9 cellular contexts compared by ENCODE assay signal in the genomic region with DNA sequence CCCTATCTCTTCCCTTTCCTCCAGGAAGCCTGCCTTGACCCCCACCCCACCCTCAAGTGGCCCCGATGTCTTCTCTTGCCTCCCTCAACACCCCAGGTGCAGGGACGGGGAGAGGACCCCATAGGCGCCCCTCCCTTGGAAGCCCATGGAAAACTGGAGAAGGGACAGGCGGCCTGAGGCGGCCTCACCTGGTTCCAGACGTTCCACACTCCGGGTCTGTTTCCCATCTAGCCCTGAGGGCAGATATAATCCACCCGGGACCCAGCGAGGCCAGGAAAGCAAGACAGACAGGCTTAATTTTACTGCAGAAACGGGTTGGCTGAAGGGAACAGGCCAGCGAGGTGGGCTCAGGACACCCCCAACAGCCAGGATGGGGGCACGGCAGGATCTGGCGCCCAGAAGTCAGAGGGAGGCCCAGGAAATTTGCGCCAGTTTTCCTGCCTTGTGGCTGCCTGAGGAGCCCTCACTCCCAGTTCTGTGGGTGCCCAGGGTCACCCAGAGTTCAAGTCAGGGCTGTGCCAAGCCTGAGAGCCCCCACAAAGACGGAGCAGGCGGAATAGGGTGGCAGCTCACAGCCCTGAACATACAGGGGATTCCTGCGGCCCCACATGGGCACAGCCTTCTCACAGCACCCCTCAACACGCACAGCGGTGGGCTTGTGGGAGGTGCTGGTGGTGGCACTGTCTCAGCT. TPM values are rescaled to one million over a fixed set of nuclear protein-coding genes. Genes with fewer than 3 reads are reported as not detected.
DNase-seq lines count a peak whose midpoint lies in the region; ATAC-seq and TF ChIP-seq lines count a peak whose summit lies in the region.
"Had no signal": no experiment of that assay in that cellular context is flagged by ENCODE, and none has a peak within 500 bp of the region (broad histone marks: within the 10 kb centered on the region; RNA-seq: fewer than 3 reads in every experiment).

No MANE protein-coding gene starts in this region.

- H3K36me3 Mint-ChIP-seq in activated naive CD4-positive, alpha-beta T cell treated with anti-CD3 and anti-CD28 coated beads, Interleukin-2, amount 50 U/mL, for 24 hours = peaks cover 1% of the 10 kb centered on the region
- peaks cover 0 to 11% (median 0%) of the 10 kb centered on the region in 5 donors for H3K36me3 Mint-ChIP-seq in naive thymus-derived CD4-positive, alpha-beta T cell

- no peak for ATAC-seq in naive thymus-derived CD4-positive, alpha-beta T cell
- no peak for ATAC-seq in HG02970 (IDR thresholded peaks at IDR 0.05; ENCODE audit: low FRiP score, unreplicated experiment)

- TF ChIP-seq CTCF in coronary artery (IDR thresholded peaks at IDR 0.05) (no peak), adrenal gland (IDR thresholded peaks at IDR 0.05) (no peak)

- H3K4me1 Mint-ChIP-seq in activated naive CD4-positive, alpha-beta T cell treated with anti-CD3 and anti-CD28 coated beads, Interleukin-2, amount 50 U/mL, for 24 hours = peaks cover 32% of the 10 kb centered on the region
- peaks cover 10 to 37% (median 17%) of the 10 kb centered on the region in 7 donors for H3K4me1 Mint-ChIP-seq in naive thymus-derived CD4-positive, alpha-beta T cell

- no peak for DNase-seq in activated naive CD4-positive, alpha-beta T cell treated with Interleukin-2 at 50 U/mL for 16 hours
- DNase-seq in coronary artery (ENCODE audit: low spot score) (no peak), adrenal gland (no peak), dedifferentiated amniotic fluid mesenchymal stem cell (ENCODE audit: extremely low spot score) (no peak)
- peak in 1 of 9 donors; percentile 21 for DNase-seq in naive thymus-derived CD4-positive, alpha-beta T cell
- DNase-seq: activated CD4-positive, alpha-beta T cell treated with anti-CD3 and anti-CD28 coated beads for 4 hours had no signal

- H3K4me1 ChIP-seq in naive thymus-derived CD4-positive, alpha-beta T cell (ENCODE audit: control insufficient read depth in 2 of 2, insufficient read depth in 2 of 2, low read length in 2 of 2) = peaks cover 10 to 19% of the 10 kb centered on the region in 2 donors
- H3K4me1 ChIP-seq in urinary bladder (ENCODE audit: insufficient read depth) (no peaks in the 10 kb centered on the region), adrenal gland (replicated peaks in 1 of 2) (no peaks in the 10 kb centered on the region)

- H3K27me3 Mint-ChIP-seq in activated naive CD4-positive, alpha-beta T cell treated with anti-CD3 and anti-CD28 coated beads, Interleukin-2, amount 50 U/mL, for 24 hours = no peaks in the 10 kb centered on the region
- no peaks in the 10 kb centered on the region for H3K27me3 Mint-ChIP-seq in naive thymus-derived CD4-positive, alpha-beta T cell

- no peaks in the 10 kb centered on the region for H3K9me3 ChIP-seq in naive thymus-derived CD4-positive, alpha-beta T cell (ENCODE audit: control insufficient read depth in 2 of 3, low read length in 3 of 3)
- no peaks in the 10 kb centered on the region for H3K9me3 ChIP-seq in adrenal gland (replicated peaks in 1 of 3)

- WGBS in urinary bladder = 49% methylated on average over 19 of the region's 19 CpGs
- 53 to 55% (median 54%) methylated on average over 17 to 19 of the region's 19 CpGs for WGBS in adrenal gland, 4 donors

- H3K27me3 ChIP-seq in naive thymus-derived CD4-positive, alpha-beta T cell (ENCODE audit: control insufficient read depth in 2 of 2, insufficient read depth in 2 of 2, low read length in 2 of 2) = no peaks in the 10 kb centered on the region
- H3K27me3 ChIP-seq in adrenal gland = peaks cover 42% of the 10 kb centered on the region

- peak overlapping the region; percentile 49 for H3K4me3 Mint-ChIP-seq in activated naive CD4-positive, alpha-beta T cell treated with anti-CD3 and anti-CD28 coated beads, Interleukin-2, amount 50 U/mL, for 24 hours
- peak overlapping the region; percentile 37 to 100 (median 69) for H3K4me3 Mint-ChIP-seq in naive thymus-derived CD4-positive, alpha-beta T cell

- no peaks in the 10 kb centered on the region for H3K36me3 ChIP-seq in naive thymus-derived CD4-positive, alpha-beta T cell (ENCODE audit: control insufficient read depth in 2 of 3, insufficient read depth in 3 of 3, low read length in 3 of 3)
- no peaks in the 10 kb centered on the region for H3K36me3 ChIP-seq in urinary bladder (ENCODE audit: insufficient read depth)
- no peaks in the 10 kb centered on the region for H3K36me3 ChIP-seq in adrenal gland (replicated peaks in 1 of 2)

- H3K4me3 ChIP-seq in coronary artery = peak overlapping the region; percentile 70
- no peak overlapping the region for H3K4me3 ChIP-seq in naive thymus-derived CD4-positive, alpha-beta T cell (ENCODE audit: low read length)
- H3K4me3 ChIP-seq in urinary bladder (ENCODE audit: low read depth, low read length) = peak overlapping the region; percentile 46
- H3K4me3 ChIP-seq in adrenal gland = peak overlapping the region in 1 of 4 donors; percentile 54

- H3K27ac ChIP-seq in coronary artery = no peak overlapping the region
- H3K27ac ChIP-seq in naive thymus-derived CD4-positive, alpha-beta T cell (ENCODE audit: low read depth, low read length) = peak overlapping the region; percentile 75
- H3K27ac ChIP-seq in urinary bladder (ENCODE audit: low read depth) = no peak overlapping the region
- H3K27ac ChIP-seq in adrenal gland = no peak overlapping the region

- intact Hi-C loops in naive thymus-derived CD4-positive, alpha-beta T cell (cut with micrococcal nuclease) = loop anchor here (5.0 to 10.0 kb wide), 4 partner anchors 105 to 377 kb away; partner anchors contain the start of genes CEND1 (in 1 of the 2), DEAF1 (in 1 of the 2), IFITM1 (in 1 of the 2) and IFITM2 (in 1 of the 2)
- intact Hi-C loops in adrenal gland (cut with DNase I) = no loop called here

- H3K27ac Mint-ChIP-seq in activated naive CD4-positive, alpha-beta T cell treated with anti-CD3 and anti-CD28 coated beads, Interleukin-2, amount 50 U/mL, for 24 hours = no peak overlapping the region
- H3K27ac Mint-ChIP-seq in naive thymus-derived CD4-positive, alpha-beta T cell = peak overlapping the region; percentile 14 to 86 (median 74)

- CTCF ChIA-PET in naive thymus-derived CD4-positive, alpha-beta T cell (lab: Charles Lee) = interaction anchor here (3.2 kb wide), 1 partner anchor 31 kb away, joined by 16 read pairs; the partner anchor contains the start of gene PTDSS2

- no peak for TF ChIP-seq POLR2A in adrenal gland (IDR thresholded peaks at IDR 0.05)

- no peaks in the 10 kb centered on the region for H3K9me3 Mint-ChIP-seq in activated naive CD4-positive, alpha-beta T cell treated with anti-CD3 and anti-CD28 coated beads, Interleukin-2, amount 50 U/mL, for 24 hours
- peaks cover 0 to 2% (median 0%) of the 10 kb centered on the region in 11 donors for H3K9me3 Mint-ChIP-seq in naive thymus-derived CD4-positive, alpha-beta T cell

- POLR2A ChIA-PET in naive thymus-derived CD4-positive, alpha-beta T cell (lab: Charles Lee) = interaction anchor here (0.6 to 2.6 kb wide), 8 partner anchors 8 to 278 kb away, joined by 3 to 29 read pairs (median 4); partner anchors contain the start of genes ANO9, RNH1 and TMEM80

RNA-seq across cellular contexts. Expression of gene SIGIRR, which starts 3.0 kb away (rescaled TPM):
- total RNA-seq in naive thymus-derived CD4-positive, alpha-beta T cell = 100 to 1,000 TPM; 210 to 497 (median 392) TPM
- 100 to 1,000 TPM; 223 to 305 TPM for polyA plus RNA-seq in naive thymus-derived CD4-positive, alpha-beta T cell
- total RNA-seq in urinary bladder (11.8 TPM), adrenal gland (10 to 100 TPM in 7 of 8 donors, 1 to 10 TPM in 1; 7.9 to 70.0 (median 21.6) TPM)
- polyA plus RNA-seq in urinary bladder (61.2 TPM), adrenal gland (100 to 1,000 TPM in 1 of 3 donors, 10 to 100 TPM in 1, 1 to 10 TPM in 1; 2.7 to 111 (median 80.4) TPM)

RNA-seq across cellular contexts. Expression of gene PKP3, which starts 23.8 kb away (rescaled TPM):
- not detected for total RNA-seq in naive thymus-derived CD4-positive, alpha-beta T cell
- polyA plus RNA-seq in naive thymus-derived CD4-positive, alpha-beta T cell = not detected
- 5.2 TPM for total RNA-seq in urinary bladder
- polyA plus RNA-seq in urinary bladder = 8.4 TPM
- total RNA-seq in adrenal gland = under 1 TPM in 3 of 8 donors, not detected in 5; 0.45 to 0.65 (median 0.65) TPM
- under 1 TPM in 1 of 3 donors, not detected in 2; 0.37 TPM for polyA plus RNA-seq in adrenal gland

RNA-seq across cellular contexts. Expression of gene ANO9, which starts 24.0 kb away (rescaled TPM):
- 100 to 1,000 TPM in 1 of 5 experiments, 10 to 100 TPM in 4; 85.2 to 107 (median 94.0) TPM for total RNA-seq in naive thymus-derived CD4-positive, alpha-beta T cell
- 1 to 10 TPM; 9.0 to 9.7 TPM for polyA plus RNA-seq in naive thymus-derived CD4-positive, alpha-beta T cell
- 1.3 TPM for total RNA-seq in urinary bladder
- 5.1 TPM for polyA plus RNA-seq in urinary bladder
- 1 to 10 TPM in 1 of 8 donors, under 1 TPM in 3, not detected in 4; 0.52 to 2.2 (median 0.79) TPM for total RNA-seq in adrenal gland
- 1 to 10 TPM in 2 of 3 donors, under 1 TPM in 1; 0.07 to 2.9 (median 1.2) TPM for polyA plus RNA-seq in adrenal gland

RNA-seq across cellular contexts. Expression of gene PTDSS2, which starts 32.3 kb away (rescaled TPM):
- total RNA-seq in naive thymus-derived CD4-positive, alpha-beta T cell = 10 to 100 TPM; 19.3 to 27.7 (median 23.4) TPM
- polyA plus RNA-seq in naive thymus-derived CD4-positive, alpha-beta T cell = 1 to 10 TPM; 9.0 to 9.9 TPM
- total RNA-seq in urinary bladder (13.5 TPM), adrenal gland (10 to 100 TPM; 30.4 to 85.9 (median 44.7) TPM)
- polyA plus RNA-seq in urinary bladder (27.0 TPM), adrenal gland (100 to 1,000 TPM in 1 of 3 donors, 10 to 100 TPM in 2; 11.0 to 109 (median 53.7) TPM)

RNA-seq across cellular contexts. Expression of gene B4GALNT4, which starts 48.5 kb away (rescaled TPM):
- total RNA-seq in naive thymus-derived CD4-positive, alpha-beta T cell = 10 to 100 TPM in 2 of 5 experiments, 1 to 10 TPM in 3; 1.2 to 11.8 (median 3.5) TPM
- polyA plus RNA-seq in naive thymus-derived CD4-positive, alpha-beta T cell = under 1 TPM in 1 of 2 donors, not detected in 1; 0.14 TPM
- 13.4 TPM for total RNA-seq in urinary bladder
- polyA plus RNA-seq in urinary bladder = 5.1 TPM
- 1 to 10 TPM in 3 of 8 donors, under 1 TPM in 3, not detected in 2; 0.29 to 2.9 (median 0.99) TPM for total RNA-seq in adrenal gland
- polyA plus RNA-seq in adrenal gland = 10 to 100 TPM in 1 of 3 donors, 1 to 10 TPM in 1, under 1 TPM in 1; 0.15 to 30.3 (median 9.1) TPM

Comparison
In these comparisons a context has a peak if more than half of its experiments do, and no peak if none do; other contexts are left out.
1. RNA of gene ANO9, which starts 24.0 kb away (total RNA-seq): 85.2 to 107 TPM in naive thymus-derived CD4-positive, alpha-beta T cell; 1.3 TPM in urinary bladder (single experiment) and 0.52 to 2.2 TPM in adrenal gland; every median in the first group is over 10 times any median in the second.
2. intact Hi-C loops: an anchor here in naive thymus-derived CD4-positive, alpha-beta T cell (5.0 to 10.0 kb wide); none called in adrenal gland.